18 cellular contexts compared by ENCODE assay signal in genomic region chr6:166739655-166740318, GRCh38.
A peak's percentile ranks its signal among the peaks of the same experiment; 100 is the strongest.
DNase-seq lines count a peak whose midpoint lies in the region; ATAC-seq, FAIRE-seq and TF ChIP-seq lines count a peak whose summit lies in the region.
"Had no signal": no experiment of that assay in that cellular context is flagged by ENCODE, and none has a peak within 500 bp of the region (broad histone marks: within the 10 kb centered on the region; RNA-seq: fewer than 3 reads in every experiment).

No MANE protein-coding gene starts in this region.

- H3K36me3 ChIP-seq in RWPE2 (ENCODE audit: low read depth) = no peaks in the 10 kb centered on the region
- H3K36me3 ChIP-seq in trophoblast cell (ENCODE audit: control insufficient read depth in 1 of 2, insufficient read depth in 2 of 2, low read length in 2 of 2) = no peaks in the 10 kb centered on the region
- no peaks in the 10 kb centered on the region for H3K36me3 ChIP-seq in body of pancreas (replicated peaks in 1 of 2; ENCODE audit: insufficient read depth in 1 of 2, low read depth in 2 of 2)
- H3K36me3 ChIP-seq: BE2C, MG63 had no signal

- no peak overlapping the region for H4K12ac ChIP-seq in trophoblast cell (ENCODE audit: low read depth, low read length)

- no peaks in the 10 kb centered on the region for H3K9me3 Mint-ChIP-seq in activated CD4-positive, alpha-beta memory T cell treated with anti-CD3 and anti-CD28 coated beads, Interleukin-2, amount 10 ng/mL, durations not matched to agents 7 days and 5 days
- no peaks in the 10 kb centered on the region for H3K9me3 Mint-ChIP-seq in activated CD4-positive, alpha-beta memory T cell treated with anti-CD3 and anti-CD28 coated beads for 36 hours
- no peaks in the 10 kb centered on the region for H3K9me3 Mint-ChIP-seq in immature natural killer cell
- H3K9me3 Mint-ChIP-seq: CD4-positive, alpha-beta T cell had no signal

- CTCF ChIA-PET in activated CD4-positive, alpha-beta memory T cell treated with anti-CD3 and anti-CD28 coated beads, Interleukin-2, amount 10 ng/mL, durations not matched to agents 7 days and 5 days (lab: Charles Lee) = no interaction called here
- CTCF ChIA-PET in activated CD4-positive, alpha-beta memory T cell treated with anti-CD3 and anti-CD28 coated beads for 36 hours (lab: Charles Lee) = interaction anchor here (2.0 kb wide), 1 partner anchor 35 kb away, joined by 7 read pairs; no protein-coding TSS in a partner anchor

- H3K4me3 ChIP-seq in RWPE2 (ENCODE audit: severe bottlenecking) (no peak overlapping the region), trophoblast cell (ENCODE audit: low read depth, low read length) (no peak overlapping the region), body of pancreas (no peak overlapping the region)
- H3K4me3 ChIP-seq: GM23248, MG63 had no signal

- no CpG with 5 or more reads among the region's 10 CpGs for WGBS in trophoblast cell (ENCODE audit: extremely low coverage, insufficient coverage, insufficient read length)
- WGBS in body of pancreas, 2 donors = 78 to 85% methylated on average over 8 to 10 of the region's 10 CpGs

- H3K9ac ChIP-seq in trophoblast cell (ENCODE audit: low read length) = no peak overlapping the region
- H3K9ac ChIP-seq: GM23248 had no signal

- no peak for TF ChIP-seq CTCF in RWPE2 (IDR thresholded peaks at IDR 0.05; ENCODE audit: poor library complexity, severe bottlenecking)
- TF ChIP-seq CTCF in body of pancreas (IDR thresholded peaks at IDR 0.05) = no peak

- H3K27me3 ChIP-seq in RWPE2 (ENCODE audit: insufficient read depth, poor library complexity, severe bottlenecking) = no peaks in the 10 kb centered on the region
- no peaks in the 10 kb centered on the region for H3K27me3 ChIP-seq in trophoblast cell (ENCODE audit: insufficient read depth, low read length)
- H3K27me3 ChIP-seq in body of pancreas = no peaks in the 10 kb centered on the region
- H3K27me3 ChIP-seq: BE2C, MG63 had no signal

- ATAC-seq in RWPE2 (ENCODE audit: low read depth) (no peak), body of pancreas (no peak)

- peak overlapping the region; percentile 16 for H2BK5ac ChIP-seq in trophoblast cell (ENCODE audit: low read depth, low read length, poor library complexity)

- H3K27ac ChIP-seq in RWPE2 (ENCODE audit: poor library complexity, severe bottlenecking) (peak overlapping the region; percentile 61), trophoblast cell (ENCODE audit: low read depth, low read length) (no peak overlapping the region), body of pancreas (no peak overlapping the region)
- H3K27ac ChIP-seq: 22Rv1, GM23248 had no signal

- POLR2A ChIA-PET in activated CD4-positive, alpha-beta memory T cell treated with anti-CD3 and anti-CD28 coated beads, Interleukin-2, amount 10 ng/mL, durations not matched to agents 7 days and 5 days (lab: Charles Lee) = no interaction called here
- POLR2A ChIA-PET in activated CD4-positive, alpha-beta memory T cell treated with anti-CD3 and anti-CD28 coated beads for 36 hours (lab: Charles Lee) = no interaction called here

- peak overlapping the region; percentile 6 for H3K4ac ChIP-seq in trophoblast cell (ENCODE audit: low read depth, low read length)

- peak; percentile 15 for DNase-seq in activated CD4-positive, alpha-beta memory T cell treated with anti-CD3 and anti-CD28 coated beads, Interleukin-2, amount 10 ng/mL, durations not matched to agents 7 days and 5 days
- DNase-seq in activated CD4-positive, alpha-beta memory T cell treated with anti-CD3 and anti-CD28 coated beads for 36 hours = no peak
- no peak for DNase-seq in RWPE2 (ENCODE audit: low spot score)
- DNase-seq in immature natural killer cell = peak; percentile 35 to 51 (median 46)
- DNase-seq in trophoblast cell = no peak
- DNase-seq in erythroblast (lab: John Stamatoyannopoulos, UW) = no peak
- no peak for DNase-seq in GM12891 (ENCODE audit: insufficient read length, low spot score)
- DNase-seq in body of pancreas = no peak
- DNase-seq: BE2C; CD4-positive, alpha-beta T cell; GM23248; MG63; NCI-H1105; NCI-H1694; NCI-H510A treated with DMSO at 0.1 percent for 48 hours; SIG-M5 had no signal

- H2AFZ ChIP-seq in trophoblast cell (ENCODE audit: insufficient read depth, low read length, poor library complexity) = no peak overlapping the region
- H2AFZ ChIP-seq: GM23248 had no signal

- intact Hi-C loops in activated CD4-positive, alpha-beta memory T cell treated with anti-CD3 and anti-CD28 coated beads for 36 hours (cut with micrococcal nuclease) = no loop called here
- intact Hi-C loops in body of pancreas (cut with DNase I) = no loop called here

- H4K8ac ChIP-seq in trophoblast cell (ENCODE audit: low read depth, low read length) = no peak overlapping the region

- no peak for FAIRE-seq in GM12891 (lab: Jason Lieb, UNC)
- FAIRE-seq: RCC 7860 had no signal

- H3K4me1 Mint-ChIP-seq in activated CD4-positive, alpha-beta memory T cell treated with anti-CD3 and anti-CD28 coated beads, Interleukin-2, amount 10 ng/mL, durations not matched to agents 7 days and 5 days = peaks cover 8% of the 10 kb centered on the region
- H3K4me1 Mint-ChIP-seq in activated CD4-positive, alpha-beta memory T cell treated with anti-CD3 and anti-CD28 coated beads for 36 hours (ENCODE audit: low read depth) = no peaks in the 10 kb centered on the region
- peaks cover 25 to 37% of the 10 kb centered on the region in 2 donors for H3K4me1 Mint-ChIP-seq in immature natural killer cell

- H3K4me1 ChIP-seq in RWPE2 (ENCODE audit: insufficient read depth, poor library complexity, severe bottlenecking) (peaks cover 22% of the 10 kb centered on the region), trophoblast cell (ENCODE audit: control insufficient read depth in 1 of 2, insufficient read depth in 2 of 2, low read length in 2 of 2) (peaks cover 19 to 26% of the 10 kb centered on the region in 2 experiments), body of pancreas (no peaks in the 10 kb centered on the region)

- H2BK12ac ChIP-seq in trophoblast cell (ENCODE audit: low read length) = peak overlapping the region; percentile 21

- H3K27ac Mint-ChIP-seq in activated CD4-positive, alpha-beta memory T cell treated with anti-CD3 and anti-CD28 coated beads, Interleukin-2, amount 10 ng/mL, durations not matched to agents 7 days and 5 days = no peak overlapping the region
- no peak overlapping the region for H3K27ac Mint-ChIP-seq in activated CD4-positive, alpha-beta memory T cell treated with anti-CD3 and anti-CD28 coated beads for 36 hours
- peak overlapping the region in 3 of 6 donors; percentile 39 to 48 (median 45) for H3K27ac Mint-ChIP-seq in immature natural killer cell
- H3K27ac Mint-ChIP-seq: CD4-positive, alpha-beta T cell had no signal

- H2BK120ac ChIP-seq in trophoblast cell (ENCODE audit: insufficient read depth, low read length, poor library complexity) = peak overlapping the region; percentile 36

- no peak overlapping the region for H3K4me3 Mint-ChIP-seq in activated CD4-positive, alpha-beta memory T cell treated with anti-CD3 and anti-CD28 coated beads, Interleukin-2, amount 10 ng/mL, durations not matched to agents 7 days and 5 days
- no peak overlapping the region for H3K4me3 Mint-ChIP-seq in activated CD4-positive, alpha-beta memory T cell treated with anti-CD3 and anti-CD28 coated beads for 36 hours
- peak overlapping the region; percentile 38 to 67 (median 44) for H3K4me3 Mint-ChIP-seq in immature natural killer cell
- H3K4me3 Mint-ChIP-seq: CD4-positive, alpha-beta T cell had no signal

- H4K91ac ChIP-seq in trophoblast cell (ENCODE audit: low read depth, low read length) = peak overlapping the region; percentile 45

- H2AK5ac ChIP-seq in trophoblast cell (ENCODE audit: low read length) = no peak overlapping the region

- H3K14ac ChIP-seq in trophoblast cell (ENCODE audit: low read length) = peak overlapping the region; percentile 7

- no peak overlapping the region for H3K23ac ChIP-seq in trophoblast cell (ENCODE audit: low read length)

- no peak overlapping the region for H3K18ac ChIP-seq in trophoblast cell (ENCODE audit: low read length)

- TF ChIP-seq POLR2A in erythroblast (IDR thresholded peaks at IDR 0.05; ENCODE audit: low read length) (no peak), GM12891 (IDR thresholded peaks at IDR 0.05; ENCODE audit: low read depth, low read length) (no peak), body of pancreas (IDR thresholded peaks at IDR 0.05) (no peak)

- H3K36me3 Mint-ChIP-seq in activated CD4-positive, alpha-beta memory T cell treated with anti-CD3 and anti-CD28 coated beads, Interleukin-2, amount 10 ng/mL, durations not matched to agents 7 days and 5 days (ENCODE audit: low read depth) = no peaks in the 10 kb centered on the region
- no peaks in the 10 kb centered on the region for H3K36me3 Mint-ChIP-seq in activated CD4-positive, alpha-beta memory T cell treated with anti-CD3 and anti-CD28 coated beads for 36 hours
- H3K36me3 Mint-ChIP-seq in immature natural killer cell = no peaks in the 10 kb centered on the region

- H3K79me2 ChIP-seq in trophoblast cell (ENCODE audit: control insufficient read depth, insufficient read depth, low read length, poor library complexity) = no peaks in the 10 kb centered on the region

- H3K27me3 Mint-ChIP-seq in activated CD4-positive, alpha-beta memory T cell treated with anti-CD3 and anti-CD28 coated beads, Interleukin-2, amount 10 ng/mL, durations not matched to agents 7 days and 5 days = no peaks in the 10 kb centered on the region
- no peaks in the 10 kb centered on the region for H3K27me3 Mint-ChIP-seq in activated CD4-positive, alpha-beta memory T cell treated with anti-CD3 and anti-CD28 coated beads for 36 hours
- peaks cover 0 to 5% (median 2%) of the 10 kb centered on the region in 3 donors for H3K27me3 Mint-ChIP-seq in immature natural killer cell (ENCODE audit: low read depth in 3 of 3)
- H3K27me3 Mint-ChIP-seq: CD4-positive, alpha-beta T cell had no signal

- no peak overlapping the region for H3K4me2 ChIP-seq in trophoblast cell (ENCODE audit: low read length)

- H3K79me1 ChIP-seq in trophoblast cell (ENCODE audit: low read length) = peaks cover 9% of the 10 kb centered on the region

- H3K9me3 ChIP-seq in RWPE2 (ENCODE audit: severe bottlenecking) (no peaks in the 10 kb centered on the region), trophoblast cell (ENCODE audit: insufficient read depth, low read depth, low read length) (no peaks in the 10 kb centered on the region), body of pancreas (no peaks in the 10 kb centered on the region)
- H3K9me3 ChIP-seq: BE2C, MG63 had no signal

TF ChIP-seq in GM12891, 5 proteins besides CTCF, POLR2A, EP300 and RAD21:
- no peak for TF ChIP-seq SPI1 (IDR thresholded peaks at IDR 0.05; ENCODE audit: low read depth, low read length)
- no peak for TF ChIP-seq POU2F2 (IDR thresholded peaks at IDR 0.05; ENCODE audit: low read depth, low read length)
- no peak for TF ChIP-seq PAX5 (IDR thresholded peaks at IDR 0.05; ENCODE audit: insufficient read depth, low read length, severe bottlenecking)
- TF ChIP-seq TAF1 (IDR thresholded peaks at IDR 0.05; ENCODE audit: low read depth, low read length) = no peak
- TF ChIP-seq POLR2AphosphoS5 (IDR thresholded peaks at IDR 0.05; ENCODE audit: low read depth, low read length) = no peak
TF ChIP-seq in GM12891: peak in this region for 0.

Comparison
In these comparisons a context has a peak if more than half of its experiments do, and no peak if none do; other contexts are left out.
1. DNase-seq: peak in activated CD4-positive, alpha-beta memory T cell treated with anti-CD3 and anti-CD28 coated beads, Interleukin-2, amount 10 ng/mL, durations not matched to agents 7 days and 5 days (single experiment) and immature natural killer cell (3 of 3); none in activated CD4-positive, alpha-beta memory T cell treated with anti-CD3 and anti-CD28 coated beads for 36 hours (single experiment), RWPE2 (single experiment), trophoblast cell (0 of 2), erythroblast (0 of 2), GM12891 (single experiment) and body of pancreas (0 of 4).
2. H3K4me3 Mint-ChIP-seq: peak in immature natural killer cell (5 of 5); none in activated CD4-positive, alpha-beta memory T cell treated with anti-CD3 and anti-CD28 coated beads, Interleukin-2, amount 10 ng/mL, durations not matched to agents 7 days and 5 days (single experiment) and activated CD4-positive, alpha-beta memory T cell treated with anti-CD3 and anti-CD28 coated beads for 36 hours (single experiment).